ENCODE assay signal across 24 cellular contexts in genomic region chr9:131461166-131461565, GRCh38. TPM values are rescaled to one million over a fixed set of nuclear protein-coding genes. Genes with fewer than 3 reads are reported as not detected.
DNase-seq lines count a peak whose midpoint lies in the region; ATAC-seq and TF ChIP-seq lines count a peak whose summit lies in the region.
"Had no signal": no experiment of that assay in that cellular context is flagged by ENCODE, and none has a peak within 500 bp of the region (broad histone marks: within the 10 kb centered on the region; RNA-seq: fewer than 3 reads in every experiment).

No MANE protein-coding gene starts in this region.

- H3K4me3 Mint-ChIP-seq in activated CD8-positive, alpha-beta T cell treated with anti-CD3 and anti-CD28 coated beads for 36 hours, result no peak overlapping the region
- H3K4me3 Mint-ChIP-seq in activated CD8-positive, alpha-beta T cell treated with anti-CD3 and anti-CD28 coated beads, Interleukin-2, amount 10 ng/mL, durations not matched to agents 7 days and 5 days, result no peak overlapping the region
- no peak overlapping the region for H3K4me3 Mint-ChIP-seq in CD8-positive, alpha-beta T cell
- no peak overlapping the region for H3K4me3 Mint-ChIP-seq in activated naive CD8-positive, alpha-beta T cell treated with anti-CD3 and anti-CD28 coated beads, Interleukin-2, amount 10 ng/mL, durations not matched to agents 7 days and 5 days
- H3K4me3 Mint-ChIP-seq in naive thymus-derived CD8-positive, alpha-beta T cell, result peak overlapping the region in 1 of 10 donors; percentile 48

- H3K27me3 ChIP-seq in CD8-positive, alpha-beta T cell (ENCODE audit: insufficient read depth, low read length), result no peaks in the 10 kb centered on the region
- H3K27me3 ChIP-seq: brain microvascular endothelial cell, MG63, ovary, sigmoid colon, SJCRH30 had no signal

- no peak overlapping the region for H3K4me3 ChIP-seq in CD8-positive, alpha-beta T cell (ENCODE audit: low read depth, low read length)
- H3K4me3 ChIP-seq: HAP-1, MG63, ovary, PC-9, sigmoid colon, SJCRH30 had no signal

- intact Hi-C loops in activated CD8-positive, alpha-beta T cell treated with anti-CD3 and anti-CD28 coated beads for 36 hours (cut with micrococcal nuclease), result no loop called here
- intact Hi-C loops in CD8-positive, alpha-beta T cell (cut with DNase I, micrococcal nuclease), result no loop called here

- ATAC-seq in activated CD8-positive, alpha-beta T cell treated with anti-CD3 and anti-CD28 coated beads for 36 hours, result no peak
- ATAC-seq in activated CD8-positive, alpha-beta T cell treated with anti-CD3 and anti-CD28 coated beads, Interleukin-2, amount 10 ng/mL, durations not matched to agents 7 days and 5 days, result no peak
- ATAC-seq in CD8-positive, alpha-beta T cell, result no peak
- no peak for ATAC-seq in activated naive CD8-positive, alpha-beta T cell treated with anti-CD3 and anti-CD28 coated beads, Interleukin-2, amount 10 ng/mL, durations not matched to agents 7 days and 5 days (ENCODE audit: low read depth)
- ATAC-seq in naive thymus-derived CD8-positive, alpha-beta T cell, result no peak
- ATAC-seq in GM19467 (IDR thresholded peaks at IDR 0.05; ENCODE audit: unreplicated experiment) (no peak), GM18861 (IDR thresholded peaks at IDR 0.05; ENCODE audit: unreplicated experiment) (no peak)

- POLR2A ChIA-PET in activated CD8-positive, alpha-beta T cell treated with anti-CD3 and anti-CD28 coated beads for 36 hours (lab: Charles Lee), result no interaction called here
- POLR2A ChIA-PET in activated CD8-positive, alpha-beta T cell treated with anti-CD3 and anti-CD28 coated beads, Interleukin-2, amount 10 ng/mL, durations not matched to agents 7 days and 5 days (lab: Charles Lee), result no interaction called here
- POLR2A ChIA-PET in CD8-positive, alpha-beta T cell (lab: Charles Lee), result no interaction called here
- POLR2A ChIA-PET in activated naive CD8-positive, alpha-beta T cell treated with anti-CD3 and anti-CD28 coated beads, Interleukin-2, amount 10 ng/mL, durations not matched to agents 7 days and 5 days (lab: Charles Lee), result no interaction called here
- POLR2A ChIA-PET in naive thymus-derived CD8-positive, alpha-beta T cell (lab: Charles Lee), result no interaction called here

- CTCF ChIA-PET in activated CD8-positive, alpha-beta T cell treated with anti-CD3 and anti-CD28 coated beads for 36 hours (lab: Charles Lee), result no interaction called here
- CTCF ChIA-PET in activated CD8-positive, alpha-beta T cell treated with anti-CD3 and anti-CD28 coated beads, Interleukin-2, amount 10 ng/mL, durations not matched to agents 7 days and 5 days (lab: Charles Lee), result no interaction called here
- CTCF ChIA-PET in CD8-positive, alpha-beta T cell (lab: Charles Lee), result interaction anchor here (1.5 kb wide), 1 partner anchor 56 kb away, joined by 3 read pairs; no protein-coding TSS in a partner anchor

- no peak for DNase-seq in activated CD8-positive, alpha-beta T cell treated with anti-CD3 and anti-CD28 coated beads for 36 hours
- DNase-seq in activated CD8-positive, alpha-beta T cell treated with anti-CD3 and anti-CD28 coated beads, Interleukin-2, amount 10 ng/mL, durations not matched to agents 7 days and 5 days, result no peak
- DNase-seq in CD8-positive, alpha-beta T cell, result no peak
- no peak for DNase-seq in activated naive CD8-positive, alpha-beta T cell treated with anti-CD3 and anti-CD28 coated beads, Interleukin-2, amount 10 ng/mL, durations not matched to agents 7 days and 5 days
- no peak for DNase-seq in naive thymus-derived CD8-positive, alpha-beta T cell
- DNase-seq in activated CD4-positive, CD25-positive, alpha-beta regulatory T cell treated with anti-CD3 and anti-CD28 coated beads, Interleukin-2, amount 50 U/mL, for 72 hours, result no peak
- DNase-seq: activated CD4-positive, alpha-beta T cell treated with anti-CD3 and anti-CD28 coated beads, Interleukin-2, amount 50 U/mL, for 4 hours; activated T-cell treated with anti-CD3 and anti-CD28 coated beads, Interleukin-2, amount 50 U/mL, for 48 hours; brain microvascular endothelial cell; EL; glutamatergic neuron; kidney glomerular epithelial cell; MG63; NCI-H1417 treated with DMSO at 0.1 percent for 48 hours; PC-9; sigmoid colon; SJCRH30; stimulated activated CD8-positive, alpha-beta memory T cell treated with anti-CD3 and anti-CD28 coated beads, Interleukin-4, amount 100 ng/mL, for 48 hours; substantia nigra; T-helper 2 cell had no signal

- TF ChIP-seq CTCF in activated CD8-positive, alpha-beta T cell treated with anti-CD3 and anti-CD28 coated beads for 36 hours (IDR thresholded peaks at IDR 0.05), result no peak
- TF ChIP-seq CTCF in CD8-positive, alpha-beta T cell (IDR thresholded peaks at IDR 0.05), result no peak

- peak overlapping the region; percentile 51 for H3K27ac Mint-ChIP-seq in activated CD8-positive, alpha-beta T cell treated with anti-CD3 and anti-CD28 coated beads for 36 hours
- H3K27ac Mint-ChIP-seq in activated CD8-positive, alpha-beta T cell treated with anti-CD3 and anti-CD28 coated beads, Interleukin-2, amount 10 ng/mL, durations not matched to agents 7 days and 5 days, result no peak overlapping the region
- H3K27ac Mint-ChIP-seq in CD8-positive, alpha-beta T cell, result peak overlapping the region; percentile 66
- peak overlapping the region; percentile 59 for H3K27ac Mint-ChIP-seq in activated naive CD8-positive, alpha-beta T cell treated with anti-CD3 and anti-CD28 coated beads, Interleukin-2, amount 10 ng/mL, durations not matched to agents 7 days and 5 days
- H3K27ac Mint-ChIP-seq in naive thymus-derived CD8-positive, alpha-beta T cell, result peak overlapping the region in 7 of 10 donors; percentile 2 to 78 (median 61)

- no peaks in the 10 kb centered on the region for H3K27me3 Mint-ChIP-seq in activated CD8-positive, alpha-beta T cell treated with anti-CD3 and anti-CD28 coated beads for 36 hours
- H3K27me3 Mint-ChIP-seq in activated CD8-positive, alpha-beta T cell treated with anti-CD3 and anti-CD28 coated beads, Interleukin-2, amount 10 ng/mL, durations not matched to agents 7 days and 5 days (ENCODE audit: low read depth), result no peaks in the 10 kb centered on the region
- H3K27me3 Mint-ChIP-seq in CD8-positive, alpha-beta T cell (ENCODE audit: low read depth), result no peaks in the 10 kb centered on the region
- no peaks in the 10 kb centered on the region for H3K27me3 Mint-ChIP-seq in activated naive CD8-positive, alpha-beta T cell treated with anti-CD3 and anti-CD28 coated beads, Interleukin-2, amount 10 ng/mL, durations not matched to agents 7 days and 5 days
- H3K27me3 Mint-ChIP-seq in naive thymus-derived CD8-positive, alpha-beta T cell, result no peaks in the 10 kb centered on the region

- no peaks in the 10 kb centered on the region for H3K9me3 Mint-ChIP-seq in activated CD8-positive, alpha-beta T cell treated with anti-CD3 and anti-CD28 coated beads for 36 hours
- H3K9me3 Mint-ChIP-seq in activated CD8-positive, alpha-beta T cell treated with anti-CD3 and anti-CD28 coated beads, Interleukin-2, amount 10 ng/mL, durations not matched to agents 7 days and 5 days (ENCODE audit: insufficient read depth), result no peaks in the 10 kb centered on the region
- no peaks in the 10 kb centered on the region for H3K9me3 Mint-ChIP-seq in CD8-positive, alpha-beta T cell
- no peaks in the 10 kb centered on the region for H3K9me3 Mint-ChIP-seq in activated naive CD8-positive, alpha-beta T cell treated with anti-CD3 and anti-CD28 coated beads, Interleukin-2, amount 10 ng/mL, durations not matched to agents 7 days and 5 days
- H3K9me3 Mint-ChIP-seq in naive thymus-derived CD8-positive, alpha-beta T cell, result no peaks in the 10 kb centered on the region

- peaks cover 5% of the 10 kb centered on the region for H3K4me1 Mint-ChIP-seq in activated CD8-positive, alpha-beta T cell treated with anti-CD3 and anti-CD28 coated beads for 36 hours (ENCODE audit: low read depth)
- peaks cover 3% of the 10 kb centered on the region for H3K4me1 Mint-ChIP-seq in activated CD8-positive, alpha-beta T cell treated with anti-CD3 and anti-CD28 coated beads, Interleukin-2, amount 10 ng/mL, durations not matched to agents 7 days and 5 days (ENCODE audit: low read depth)
- peaks cover 16% of the 10 kb centered on the region for H3K4me1 Mint-ChIP-seq in CD8-positive, alpha-beta T cell (ENCODE audit: low read depth)
- peaks cover 9% of the 10 kb centered on the region for H3K4me1 Mint-ChIP-seq in activated naive CD8-positive, alpha-beta T cell treated with anti-CD3 and anti-CD28 coated beads, Interleukin-2, amount 10 ng/mL, durations not matched to agents 7 days and 5 days
- peaks cover 3 to 22% (median 16%) of the 10 kb centered on the region in 4 donors for H3K4me1 Mint-ChIP-seq in naive thymus-derived CD8-positive, alpha-beta T cell

- peaks cover 68% of the 10 kb centered on the region for H3K36me3 ChIP-seq in CD8-positive, alpha-beta T cell (ENCODE audit: insufficient read depth, low read length)
- H3K36me3 ChIP-seq: ovary had no signal

- no peak overlapping the region for H3K27ac ChIP-seq in CD8-positive, alpha-beta T cell (ENCODE audit: low read depth, low read length)
- H3K27ac ChIP-seq: brain microvascular endothelial cell, ovary, PC-9, sigmoid colon, SJCRH30 had no signal

- peaks cover 46% of the 10 kb centered on the region for H3K36me3 Mint-ChIP-seq in activated CD8-positive, alpha-beta T cell treated with anti-CD3 and anti-CD28 coated beads for 36 hours (ENCODE audit: low read depth)
- H3K36me3 Mint-ChIP-seq in activated CD8-positive, alpha-beta T cell treated with anti-CD3 and anti-CD28 coated beads, Interleukin-2, amount 10 ng/mL, durations not matched to agents 7 days and 5 days (ENCODE audit: low read depth), result peaks cover 71% of the 10 kb centered on the region
- peaks cover 92% of the 10 kb centered on the region for H3K36me3 Mint-ChIP-seq in CD8-positive, alpha-beta T cell
- H3K36me3 Mint-ChIP-seq in activated naive CD8-positive, alpha-beta T cell treated with anti-CD3 and anti-CD28 coated beads, Interleukin-2, amount 10 ng/mL, durations not matched to agents 7 days and 5 days, result peaks cover 38% of the 10 kb centered on the region
- peaks cover 4 to 96% (median 30%) of the 10 kb centered on the region in 3 donors for H3K36me3 Mint-ChIP-seq in naive thymus-derived CD8-positive, alpha-beta T cell

- H3K4me1 ChIP-seq in CD8-positive, alpha-beta T cell (ENCODE audit: insufficient read depth, low read length), result no peaks in the 10 kb centered on the region
- H3K4me1 ChIP-seq: HAP-1, sigmoid colon, SJCRH30 had no signal

- no peaks in the 10 kb centered on the region for H3K9me3 ChIP-seq in CD8-positive, alpha-beta T cell (ENCODE audit: low read length)
- H3K9me3 ChIP-seq: HAP-1, MG63, ovary, sigmoid colon, SJCRH30 had no signal

RNA-seq across cellular contexts. Expression of gene POMT1, which starts 41.6 kb away (rescaled TPM):
- 10 to 100 TPM; 30.2 to 35.9 TPM for total RNA-seq in activated CD8-positive, alpha-beta T cell treated with anti-CD3 and anti-CD28 coated beads for 36 hours
- 10 to 100 TPM; 34.4 to 39.2 TPM for total RNA-seq in activated CD8-positive, alpha-beta T cell treated with anti-CD3 and anti-CD28 coated beads, Interleukin-2, amount 10 ng/mL, durations not matched to agents 7 days and 5 days
- total RNA-seq in CD8-positive, alpha-beta T cell, result 10 to 100 TPM; 33.9 to 40.8 TPM
- total RNA-seq in activated naive CD8-positive, alpha-beta T cell treated with anti-CD3 and anti-CD28 coated beads, Interleukin-2, amount 10 ng/mL, durations not matched to agents 7 days and 5 days, result 10 to 100 TPM; 44.0 to 51.4 TPM
- 10 to 100 TPM; 48.2 to 48.9 TPM for total RNA-seq in naive thymus-derived CD8-positive, alpha-beta T cell
- 10 to 100 TPM in 2 of 3 donors, 1 to 10 TPM in 1; 7.4 to 11.1 (median 10.5) TPM for polyA plus RNA-seq in naive thymus-derived CD8-positive, alpha-beta T cell
